In genomic region chr4:153777421-153777820, GRCh38 we compare ENCODE assay signal across 2 cellular contexts.
A peak's percentile ranks its signal among the peaks of the same experiment; 100 is the strongest.
TF ChIP-seq lines count a peak whose summit lies in the region.

No MANE protein-coding gene starts in this region.

TF ChIP-seq in HepG2, 621 proteins besides CTCF, POLR2A, EP300 and RAD21:
- TF ChIP-seq ZNF564 (CRISPR knock-in tag; IDR thresholded peaks at IDR 0.05) = no peak
- peak; percentile 77 for TF ChIP-seq CEBPB (IDR thresholded peaks at IDR 0.05; ENCODE audit: borderline replicate concordance, low read depth, low read length)

TF ChIP-seq in K562, 482 proteins besides CTCF, POLR2A, EP300 and RAD21:
- TF ChIP-seq, protein P1, sequence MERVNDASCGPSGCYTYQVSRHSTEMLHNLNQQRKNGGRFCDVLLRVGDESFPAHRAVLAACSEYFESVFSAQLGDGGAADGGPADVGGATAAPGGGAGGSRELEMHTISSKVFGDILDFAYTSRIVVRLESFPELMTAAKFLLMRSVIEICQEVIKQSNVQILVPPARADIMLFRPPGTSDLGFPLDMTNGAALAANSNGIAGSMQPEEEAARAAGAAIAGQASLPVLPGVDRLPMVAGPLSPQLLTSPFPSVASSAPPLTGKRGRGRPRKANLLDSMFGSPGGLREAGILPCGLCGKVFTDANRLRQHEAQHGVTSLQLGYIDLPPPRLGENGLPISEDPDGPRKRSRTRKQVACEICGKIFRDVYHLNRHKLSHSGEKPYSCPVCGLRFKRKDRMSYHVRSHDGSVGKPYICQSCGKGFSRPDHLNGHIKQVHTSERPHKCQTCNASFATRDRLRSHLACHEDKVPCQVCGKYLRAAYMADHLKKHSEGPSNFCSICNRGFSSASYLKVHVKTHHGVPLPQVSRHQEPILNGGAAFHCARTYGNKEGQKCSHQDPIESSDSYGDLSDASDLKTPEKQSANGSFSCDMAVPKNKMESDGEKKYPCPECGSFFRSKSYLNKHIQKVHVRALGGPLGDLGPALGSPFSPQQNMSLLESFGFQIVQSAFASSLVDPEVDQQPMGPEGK (CRISPR knock-in tag; IDR thresholded peaks at IDR 0.05; ENCODE audit: borderline replicate concordance) = no peak
- TF ChIP-seq CEBPB (tag; IDR thresholded peaks at IDR 0.05) = peak; percentile 77
- TF ChIP-seq CEBPG (CRISPR knock-in tag; IDR thresholded peaks at IDR 0.05) = no peak
- TF ChIP-seq CEBPG (tag; conservative IDR thresholded peaks at IDR 0.05 in 1 of 2, IDR thresholded peaks at IDR 0.05 in 1 of 2) = peak in 1 of 2 experiments; percentile 87; a peak in 2 of 4 replicates
